In genomic region chr1:19341201-19342076, GRCh38 we compare ENCODE assay signal across 8 cellular contexts. TPM values are rescaled to one million over a fixed set of nuclear protein-coding genes. Genes with fewer than 3 reads are reported as not detected.
DNase-seq lines count a peak whose midpoint lies in the region; ATAC-seq lines count a peak whose summit lies in the region.

No MANE protein-coding gene starts in this region.

- peaks cover 39% of the 10 kb centered on the region for H3K36me3 Mint-ChIP-seq in activated CD4-positive, alpha-beta T cell treated with anti-CD3 and anti-CD28 coated beads for 36 hours (ENCODE audit: low read depth)
- H3K36me3 Mint-ChIP-seq in central memory CD8-positive, alpha-beta T cell (ENCODE audit: insufficient read depth): peaks cover 52% of the 10 kb centered on the region

- DNase-seq in NCI-H1417 (lab: John Stamatoyannopoulos, UW) (peak in 2 of 3 experiments; percentile 46), NCI-H1417 treated with DMSO at 0.1 percent for 48 hours (lab: John Stamatoyannopoulos, UW) (no peak), NCI-H146 treated with DMSO at 0.1 percent for 48 hours (lab: John Stamatoyannopoulos, UW; ENCODE audit: unreplicated experiment) (peak; percentile 1), left kidney (ENCODE audit: low read depth, low spot score) (peak; percentile 89)
- peak; percentile 89 for DNase-seq in activated CD4-positive, alpha-beta T cell treated with anti-CD3 and anti-CD28 coated beads for 36 hours
- peak; percentile 52 to 63 for DNase-seq in central memory CD8-positive, alpha-beta T cell (ENCODE audit: low spot score in 2 of 2)
- peak; percentile 69 to 76 for DNase-seq in stimulated activated CD4-positive, alpha-beta T cell treated with anti-CD3 and anti-CD28 coated beads, Interleukin-4, amount 100 ng/mL, for 4 hours

- no peak overlapping the region for H3K4me3 Mint-ChIP-seq in activated CD4-positive, alpha-beta T cell treated with anti-CD3 and anti-CD28 coated beads for 36 hours
- peak overlapping the region; percentile 29 for H3K4me3 Mint-ChIP-seq in central memory CD8-positive, alpha-beta T cell

- POLR2A ChIA-PET in activated CD4-positive, alpha-beta T cell treated with anti-CD3 and anti-CD28 coated beads for 36 hours (lab: Charles Lee): interaction anchor here (0.6 kb wide), 1 partner anchor 13 kb away, joined by 3 read pairs; no protein-coding TSS in a partner anchor

- H3K4me1 Mint-ChIP-seq in activated CD4-positive, alpha-beta T cell treated with anti-CD3 and anti-CD28 coated beads for 36 hours: peaks cover 23% of the 10 kb centered on the region
- peaks cover 11% of the 10 kb centered on the region for H3K4me1 Mint-ChIP-seq in central memory CD8-positive, alpha-beta T cell

- intact Hi-C loops in activated CD4-positive, alpha-beta T cell treated with anti-CD3 and anti-CD28 coated beads for 36 hours (cut with DNase I, micrococcal nuclease): loop anchor here (1.0 to 5.0 kb wide), 3 partner anchors 29 to 312 kb away; partner anchors contain the start of genes AKR7A2 (in 1 of the 2) and SLC66A1 (in 1 of the 2)

- H3K27me3 Mint-ChIP-seq in activated CD4-positive, alpha-beta T cell treated with anti-CD3 and anti-CD28 coated beads for 36 hours: no peaks in the 10 kb centered on the region
- H3K27me3 Mint-ChIP-seq in central memory CD8-positive, alpha-beta T cell: no peaks in the 10 kb centered on the region

- CTCF ChIA-PET in activated CD4-positive, alpha-beta T cell treated with anti-CD3 and anti-CD28 coated beads for 36 hours (lab: Charles Lee): interaction anchor here (0.5 to 2.0 kb wide), 14 partner anchors 10 to 606 kb away, joined by 3 to 7 read pairs (median 4); no protein-coding TSS in a partner anchor

- no peak overlapping the region for H3K27ac Mint-ChIP-seq in activated CD4-positive, alpha-beta T cell treated with anti-CD3 and anti-CD28 coated beads for 36 hours
- H3K27ac Mint-ChIP-seq in central memory CD8-positive, alpha-beta T cell (ENCODE audit: low read depth): no peak overlapping the region

- peak; percentile 76 for ATAC-seq in activated CD4-positive, alpha-beta T cell treated with anti-CD3 and anti-CD28 coated beads for 36 hours
- ATAC-seq in central memory CD8-positive, alpha-beta T cell (replicated peaks; ENCODE audit: extremely low read depth, poor library complexity, severe bottlenecking): peak; percentile 64
- ATAC-seq in GM21619 (IDR thresholded peaks at IDR 0.05; ENCODE audit: unreplicated experiment): no peak

- H3K9me3 Mint-ChIP-seq in activated CD4-positive, alpha-beta T cell treated with anti-CD3 and anti-CD28 coated beads for 36 hours (ENCODE audit: low read depth): no peaks in the 10 kb centered on the region
- no peaks in the 10 kb centered on the region for H3K9me3 Mint-ChIP-seq in central memory CD8-positive, alpha-beta T cell

RNA-seq across cellular contexts. Expression of gene SLC66A1, which starts 29.3 kb away (rescaled TPM):
- total RNA-seq in activated CD4-positive, alpha-beta T cell treated with anti-CD3 and anti-CD28 coated beads for 36 hours: 1 to 10 TPM; 5.9 to 6.5 TPM

RNA-seq across cellular contexts. Expression of gene AKR7A2, which starts 29.5 kb away (rescaled TPM):
- 10 to 100 TPM; 41.3 to 43.0 TPM for total RNA-seq in activated CD4-positive, alpha-beta T cell treated with anti-CD3 and anti-CD28 coated beads for 36 hours

RNA-seq across cellular contexts. Expression of gene AKR7A3, which starts 52.9 kb away (rescaled TPM):
- total RNA-seq in activated CD4-positive, alpha-beta T cell treated with anti-CD3 and anti-CD28 coated beads for 36 hours: under 1 TPM; 0.39 to 0.60 TPM
